20 cellular contexts compared by ENCODE assay signal in genomic region chr5:67292201-67292940, GRCh38.
DNase-seq lines count a peak whose midpoint lies in the region; ATAC-seq and TF ChIP-seq lines count a peak whose summit lies in the region.
"Had no signal": no experiment of that assay in that cellular context is flagged by ENCODE, and none has a peak within 500 bp of the region (broad histone marks: within the 10 kb centered on the region; RNA-seq: fewer than 3 reads in every experiment).

No MANE protein-coding gene starts in this region.

- no peak for TF ChIP-seq POLR2A in esophagus squamous epithelium (IDR thresholded peaks at IDR 0.05)
- no peak for TF ChIP-seq POLR2A in adrenal gland (IDR thresholded peaks at IDR 0.05)
- no peak for TF ChIP-seq POLR2A in suprapubic skin (IDR thresholded peaks at IDR 0.05)
- TF ChIP-seq POLR2A in right lobe of liver (IDR thresholded peaks at IDR 0.05): no peak

- WGBS in esophagus squamous epithelium, 2 donors: 86 to 91% methylated on average over 4 of the region's 4 CpGs
- WGBS in adrenal gland, 4 donors: 73 to 86% (median 81%) methylated on average over 4 of the region's 4 CpGs
- 86% methylated on average over 4 of the region's 4 CpGs for WGBS in suprapubic skin
- WGBS in right lobe of liver (ENCODE audit: insufficient coverage, low coverage, low lambda C conversion rate, missing lambda C conversion rate): 77% methylated on average over 4 of the region's 4 CpGs

- no peak for TF ChIP-seq EP300 in suprapubic skin (IDR thresholded peaks at IDR 0.05)

- no peaks in the 10 kb centered on the region for H3K36me3 ChIP-seq in esophagus squamous epithelium
- no peaks in the 10 kb centered on the region for H3K36me3 ChIP-seq in adrenal gland (replicated peaks in 1 of 2)
- H3K36me3 ChIP-seq in suprapubic skin: no peaks in the 10 kb centered on the region
- no peaks in the 10 kb centered on the region for H3K36me3 ChIP-seq in right lobe of liver

- no peak overlapping the region for H3K27ac Mint-ChIP-seq in neural crest cell (ENCODE audit: unreplicated experiment)
- H3K27ac Mint-ChIP-seq: B cell; CD4-positive, alpha-beta T cell had no signal

- TF ChIP-seq CTCF in esophagus squamous epithelium (IDR thresholded peaks at IDR 0.05) (no peak), neural crest cell (conservative IDR thresholded peaks at IDR 0.05) (no peak), adrenal gland (IDR thresholded peaks at IDR 0.05) (no peak), suprapubic skin (IDR thresholded peaks at IDR 0.05) (no peak), right lobe of liver (IDR thresholded peaks at IDR 0.05) (no peak)

- H3K27me3 ChIP-seq in esophagus squamous epithelium (no peaks in the 10 kb centered on the region), adrenal gland (no peaks in the 10 kb centered on the region), suprapubic skin (no peaks in the 10 kb centered on the region), right lobe of liver (no peaks in the 10 kb centered on the region)

- DNase-seq in RPMI7951 (ENCODE audit: low read depth): peak; percentile 22
- DNase-seq in esophagus squamous epithelium (lab: John Stamatoyannopoulos, UW): no peak
- no peak for DNase-seq in neural crest cell (ENCODE audit: low read depth, low spot score)
- DNase-seq in adrenal gland: no peak
- no peak for DNase-seq in suprapubic skin (ENCODE audit: low spot score in 2 of 2)
- no peak for DNase-seq in right lobe of liver
- DNase-seq in AG08396 (ENCODE audit: low spot score): no peak
- DNase-seq: Calu3; CD4-positive, alpha-beta T cell; DMS79 treated with DMSO at 0.1 percent for 48 hours; GF-D8; GM23248; NCI-H1092; NCI-H2107; NCI-H226; NCI-H526 treated with DMSO at 0.1 percent for 48 hours; RPMI8226 had no signal

- intact Hi-C loops in esophagus squamous epithelium (cut with DNase I) (no loop called here), adrenal gland (cut with DNase I) (no loop called here), right lobe of liver (cut with DNase I) (no loop called here)

- H3K4me3 Mint-ChIP-seq in neural crest cell: peak overlapping the region; percentile 47
- H3K4me3 Mint-ChIP-seq: B cell; CD4-positive, alpha-beta T cell had no signal

- H3K4me3 ChIP-seq in esophagus squamous epithelium: no peak overlapping the region
- no peak overlapping the region for H3K4me3 ChIP-seq in adrenal gland
- H3K4me3 ChIP-seq in suprapubic skin: no peak overlapping the region
- no peak overlapping the region for H3K4me3 ChIP-seq in right lobe of liver
- H3K4me3 ChIP-seq: GM23248 had no signal

- peaks cover 48% of the 10 kb centered on the region for H3K4me1 Mint-ChIP-seq in neural crest cell

- no peak for ATAC-seq in right lobe of liver

- H3K9me3 Mint-ChIP-seq in neural crest cell: peaks cover 3% of the 10 kb centered on the region
- H3K9me3 Mint-ChIP-seq: CD4-positive, alpha-beta T cell had no signal

- H3K4me1 ChIP-seq in esophagus squamous epithelium (peaks cover 0 to 66% (median 28%) of the 10 kb centered on the region in 3 donors), adrenal gland (replicated peaks in 1 of 2) (peaks cover 0 to 12% of the 10 kb centered on the region in 2 donors), suprapubic skin (peaks cover 30% of the 10 kb centered on the region), right lobe of liver (no peaks in the 10 kb centered on the region)

- H3K9me3 ChIP-seq in esophagus squamous epithelium (no peaks in the 10 kb centered on the region), adrenal gland (replicated peaks in 1 of 3) (no peaks in the 10 kb centered on the region), suprapubic skin (no peaks in the 10 kb centered on the region), right lobe of liver (no peaks in the 10 kb centered on the region)

- H3K36me3 Mint-ChIP-seq in neural crest cell (ENCODE audit: low read depth): peaks cover 2% of the 10 kb centered on the region

- H3K27me3 Mint-ChIP-seq in neural crest cell (ENCODE audit: low read depth): no peaks in the 10 kb centered on the region
- H3K27me3 Mint-ChIP-seq: CD4-positive, alpha-beta T cell had no signal

- H3K27ac ChIP-seq in esophagus squamous epithelium (peak overlapping the region in 3 of 4 donors; percentile 64 to 82 (median 75)), temporal lobe (ENCODE audit: low read depth, low read length) (peak overlapping the region; percentile 100), adrenal gland (no peak overlapping the region), suprapubic skin (no peak overlapping the region), right lobe of liver (no peak overlapping the region)
- H3K27ac ChIP-seq: GM23248, HL-60 had no signal

Comparison
In these comparisons a context has a peak if more than half of its experiments do, and no peak if none do; other contexts are left out.
1. H3K27ac ChIP-seq: peak in esophagus squamous epithelium (3 of 4) and temporal lobe (single experiment); none in adrenal gland (0 of 5), suprapubic skin (single experiment) and right lobe of liver (0 of 3).